In the genomic region with DNA sequence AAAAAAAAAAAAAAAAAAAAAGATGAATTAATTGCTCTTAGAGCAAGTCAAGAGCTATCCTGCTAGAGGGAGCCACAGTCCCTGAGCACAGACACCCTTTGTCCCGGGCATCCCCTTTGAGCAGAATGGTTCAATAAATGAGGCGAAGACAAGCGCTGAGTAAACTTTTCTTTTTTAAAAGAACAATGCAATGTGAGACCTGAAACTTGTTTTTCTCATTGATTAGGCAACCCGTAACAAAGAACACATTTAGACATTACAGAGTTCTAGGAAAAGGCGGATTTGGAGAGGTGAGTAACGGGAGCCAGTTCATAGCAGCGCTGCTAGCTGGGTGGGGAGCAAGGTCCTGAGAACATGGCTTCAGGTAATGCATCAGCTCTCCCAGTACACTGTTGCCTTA, we compare ENCODE assay signal across 8 cellular contexts. TPM values are rescaled to one million over a fixed set of nuclear protein-coding genes. Genes with fewer than 3 reads are reported as not detected.
DNase-seq lines count a peak whose midpoint lies in the region; ATAC-seq, FAIRE-seq and TF ChIP-seq lines count a peak whose summit lies in the region.

No MANE protein-coding gene starts in this region.

- no peak for ATAC-seq in heart right ventricle

- in situ Hi-C loops in G401 (cut with HindIII; ENCODE audit: low sequenced_read_pairs) (no loop called here), astrocyte of the cerebellum (cut with HindIII; ENCODE audit: low sequenced_read_pairs) (no loop called here)

- 89 to 91% methylated on average over 7 of the region's 7 CpGs for WGBS in heart right ventricle, 2 donors

- CTCF ChIA-PET in PC-9 (lab: Charles Lee): interaction anchor here (0.6 to 1.4 kb wide), 3 partner anchors 22 to 125 kb away, joined by 3 to 12 read pairs (median 4); no protein-coding TSS in a partner anchor

- TF ChIP-seq CTCF in astrocyte of the cerebellum (IDR thresholded peaks at IDR 0.05; ENCODE audit: low read depth, low read length, missing control alignments) (peak; percentile 19), PC-9 (conservative IDR thresholded peaks at IDR 0.05) (no peak; the same call in 1 of the 2 replicates), heart right ventricle (IDR thresholded peaks at IDR 0.05) (no peak), right atrium auricular region (IDR thresholded peaks at IDR 0.05) (no peak)

- no peak overlapping the region for H3K4me2 ChIP-seq in PC-9

- H3K27ac ChIP-seq in PC-9 (no peak overlapping the region), heart right ventricle (no peak overlapping the region), right atrium auricular region (no peak overlapping the region)

- H3F3A ChIP-seq in PC-9 (ENCODE audit: insufficient read depth, low read depth): no peaks in the 10 kb centered on the region

- H3K4me3 ChIP-seq in astrocyte of the cerebellum (ENCODE audit: low read depth, low read length) (no peak overlapping the region), PC-9 (no peak overlapping the region), heart right ventricle (no peak overlapping the region), right atrium auricular region (no peak overlapping the region)

- no peaks in the 10 kb centered on the region for H4K20me1 ChIP-seq in PC-9 (ENCODE audit: insufficient read depth)

- intact Hi-C loops in PC-9 (cut with micrococcal nuclease; ENCODE audit: unreplicated experiment): no loop called here
- intact Hi-C loops in heart right ventricle (cut with DNase I): no loop called here

- H3K9me2 ChIP-seq in PC-9 (ENCODE audit: insufficient read depth): no peaks in the 10 kb centered on the region

- no TSS peak for BruUV-seq in PC-9 (replicated peaks; lab: Mats Ljungman, UMichigan)

- FAIRE-seq in HTR-8/SVneo (lab: Jason Lieb, UNC): no peak

- H3K36me3 ChIP-seq in PC-9 (ENCODE audit: low read depth) (no peaks in the 10 kb centered on the region), heart right ventricle (peaks cover 0 to 3% (median 0%) of the 10 kb centered on the region in 9 donors), right atrium auricular region (no peaks in the 10 kb centered on the region)

- H3K27me3 ChIP-seq in PC-9 (ENCODE audit: insufficient read depth, low read depth) (no peaks in the 10 kb centered on the region), heart right ventricle (no peaks in the 10 kb centered on the region), right atrium auricular region (no peaks in the 10 kb centered on the region)

- no peak overlapping the region for H2AFZ ChIP-seq in PC-9

- peaks cover 17% of the 10 kb centered on the region; the same call in 1 of the 2 replicates for H3K4me1 ChIP-seq in PC-9 (replicated peaks; ENCODE audit: insufficient read depth)
- peaks cover 0 to 5% (median 0%) of the 10 kb centered on the region in 9 donors for H3K4me1 ChIP-seq in heart right ventricle
- H3K4me1 ChIP-seq in right atrium auricular region: no peaks in the 10 kb centered on the region

- H3K9me3 ChIP-seq in PC-9 (ENCODE audit: insufficient read depth, low read depth) (no peaks in the 10 kb centered on the region), heart right ventricle (no peaks in the 10 kb centered on the region), right atrium auricular region (no peaks in the 10 kb centered on the region)

- POLR2A ChIA-PET in PC-9 (lab: Charles Lee; ENCODE audit: unreplicated experiment): no interaction called here

- peak; percentile 7 for DNase-seq in G401 (ENCODE audit: low spot score)
- DNase-seq in HTR-8/SVneo (ENCODE audit: insufficient read length, low spot score): peak; percentile 22
- DNase-seq in astrocyte of the cerebellum (ENCODE audit: low read depth): no peak
- DNase-seq in lung microvascular endothelial cell (ENCODE audit: low read depth in 2 of 2): peak; percentile 22 to 25
- no peak for DNase-seq in GM19240 (ENCODE audit: insufficient read length, low spot score)
- DNase-seq in PC-9: no peak
- DNase-seq in heart right ventricle: no peak
- no peak for DNase-seq in right atrium auricular region (ENCODE audit: low spot score)

- no peaks in the 10 kb centered on the region for H3K79me2 ChIP-seq in PC-9 (ENCODE audit: low read depth)

RNA-seq across cellular contexts. Expression of gene GRK4, which starts 46.1 kb away (rescaled TPM):
- total RNA-seq in G401 (2014; rRNA removed; shearing (Covaris generic)): 2.0 and 4.2 TPM in 2 replicates
- 1.3 and 3.0 TPM in 2 replicates for total RNA-seq in lung microvascular endothelial cell
- 3.1 and 4.4 TPM in 2 replicates for total RNA-seq in PC-9 (2021)
- total RNA-seq in heart right ventricle: 10 to 100 TPM in 6 of 10 donors, 1 to 10 TPM in 4; 6.2 to 13.4 (median 10.3) TPM
- 10 to 100 TPM in 1 of 2 donors, 1 to 10 TPM in 1; 4.7 to 24.5 TPM for polyA plus RNA-seq in heart right ventricle
- total RNA-seq in right atrium auricular region: 1 to 10 TPM; 7.0 to 8.2 TPM

RNA-seq across cellular contexts. Expression of gene NOP14, which starts 46.2 kb away (rescaled TPM):
- total RNA-seq in G401 (2014; rRNA removed; shearing (Covaris generic)): 25.8 and 55.4 TPM in 2 replicates
- total RNA-seq in lung microvascular endothelial cell: 14.6 and 16.1 TPM in 2 replicates
- 30.9 and 33.6 TPM in 2 replicates for total RNA-seq in PC-9 (2021)
- 10 to 100 TPM; 12.4 to 24.0 (median 17.3) TPM for total RNA-seq in heart right ventricle
- polyA plus RNA-seq in heart right ventricle: 10 to 100 TPM; 12.5 to 19.1 TPM
- total RNA-seq in right atrium auricular region: 10 to 100 TPM; 12.2 to 14.2 TPM

Comparison
In these comparisons a context has a peak if more than half of its experiments do, and no peak if none do; other contexts are left out.
1. DNase-seq: peak in G401 (single experiment), HTR-8/SVneo (single experiment) and lung microvascular endothelial cell (2 of 2); none in astrocyte of the cerebellum (single experiment), GM19240 (single experiment), PC-9 (0 of 2), heart right ventricle (0 of 2) and right atrium auricular region (single experiment).